In genomic region chr13:102779426-102780159, GRCh38 we compare ENCODE assay signal across 10 cellular contexts. TPM values are rescaled to one million over a fixed set of nuclear protein-coding genes. Genes with fewer than 3 reads are reported as not detected.
DNase-seq lines count a peak whose midpoint lies in the region; ATAC-seq and TF ChIP-seq lines count a peak whose summit lies in the region.
"Had no signal": no experiment of that assay in that cellular context is flagged by ENCODE, and none has a peak within 500 bp of the region (broad histone marks: within the 10 kb centered on the region; RNA-seq: fewer than 3 reads in every experiment).

No MANE protein-coding gene starts in this region.

- no peak overlapping the region for H3K27ac ChIP-seq in prostate gland
- H3K27ac ChIP-seq: SK-N-MC had no signal

- H3K36me3 ChIP-seq in prostate gland = no peaks in the 10 kb centered on the region

- peaks cover 19% of the 10 kb centered on the region for H3K36me3 Mint-ChIP-seq in activated CD4-positive, alpha-beta T cell treated with anti-CD3 and anti-CD28 coated beads for 36 hours (ENCODE audit: low read depth)

- peaks cover 6% of the 10 kb centered on the region for H3K9me3 Mint-ChIP-seq in activated CD4-positive, alpha-beta T cell treated with anti-CD3 and anti-CD28 coated beads for 36 hours (ENCODE audit: low read depth)

- no peaks in the 10 kb centered on the region for H3K27me3 Mint-ChIP-seq in activated CD4-positive, alpha-beta T cell treated with anti-CD3 and anti-CD28 coated beads for 36 hours

- H3K4me1 Mint-ChIP-seq in activated CD4-positive, alpha-beta T cell treated with anti-CD3 and anti-CD28 coated beads for 36 hours = peaks cover 30% of the 10 kb centered on the region

- POLR2A ChIA-PET in activated CD4-positive, alpha-beta T cell treated with anti-CD3 and anti-CD28 coated beads for 36 hours (lab: Charles Lee) = no interaction called here

- no peaks in the 10 kb centered on the region for H3K9me3 ChIP-seq in prostate gland

- H3K27ac Mint-ChIP-seq in activated CD4-positive, alpha-beta T cell treated with anti-CD3 and anti-CD28 coated beads for 36 hours = peak overlapping the region; percentile 90

- TF ChIP-seq POLR2A in prostate gland (IDR thresholded peaks at IDR 0.05) = no peak

- H3K27me3 ChIP-seq in prostate gland (replicated peaks; ENCODE audit: insufficient read depth) = no peaks in the 10 kb centered on the region

- WGBS in prostate gland = 77% methylated on average over 5 of the region's 5 CpGs

- intact Hi-C loops in activated CD4-positive, alpha-beta T cell treated with anti-CD3 and anti-CD28 coated beads for 36 hours (cut with DNase I, micrococcal nuclease) = loop anchor here (1.0 to 10.0 kb wide), 2 partner anchors 19 to 385 kb away; partner anchors contain the start of gene POGLUT2 (in 1 of the 2)
- intact Hi-C loops in prostate gland (cut with DNase I) = no loop called here

- no peak for TF ChIP-seq CTCF in GM10266 (IDR thresholded peaks at IDR 0.05; ENCODE audit: control insufficient read depth, insufficient read depth, low read depth, missing control alignments)
- TF ChIP-seq CTCF in prostate gland (IDR thresholded peaks at IDR 0.05) = no peak

- H3K4me3 Mint-ChIP-seq in activated CD4-positive, alpha-beta T cell treated with anti-CD3 and anti-CD28 coated beads for 36 hours = peak overlapping the region; percentile 30

- ATAC-seq in activated CD4-positive, alpha-beta T cell treated with anti-CD3 and anti-CD28 coated beads for 36 hours = peak; percentile 87
- ATAC-seq in HG03378 (IDR thresholded peaks at IDR 0.05; ENCODE audit: unreplicated experiment) = peak; percentile 53
- ATAC-seq in GM19455 (IDR thresholded peaks at IDR 0.05; ENCODE audit: unreplicated experiment) = no peak
- ATAC-seq: esophagus mucosa had no signal

- no peaks in the 10 kb centered on the region for H3K4me1 ChIP-seq in prostate gland (replicated peaks)

- no peak overlapping the region for H3K4me3 ChIP-seq in prostate gland
- H3K4me3 ChIP-seq: SK-N-MC had no signal

- DNase-seq in activated CD4-positive, alpha-beta T cell treated with anti-CD3 and anti-CD28 coated beads for 36 hours = peak; percentile 40
- DNase-seq in activated CD4-positive, alpha-beta T cell treated with anti-CD3 and anti-CD28 coated beads, Interleukin-2, amount 50 U/mL, for 4 hours = no peak
- DNase-seq in activated CD4-positive, alpha-beta T cell treated with anti-CD3 and anti-CD28 coated beads, Interleukin-2, amount 50 U/mL, for 48 hours = peak; percentile 21 to 48
- peak; percentile 42 for DNase-seq in stimulated activated CD4-positive, alpha-beta T cell treated with anti-CD3 and anti-CD28 coated beads, Interleukin-4, amount 100 ng/mL, for 24 hours
- DNase-seq in GM10266 (ENCODE audit: extremely low spot score) = no peak
- no peak for DNase-seq in prostate gland (ENCODE audit: low spot score)

- CTCF ChIA-PET in activated CD4-positive, alpha-beta T cell treated with anti-CD3 and anti-CD28 coated beads for 36 hours (lab: Charles Lee) = interaction anchor here (1.0 kb wide), 1 partner anchor 20 kb away, joined by 3 read pairs; no protein-coding TSS in a partner anchor

RNA-seq across cellular contexts. Expression of gene TEX30, which starts 6.0 kb away (rescaled TPM):
- 10 to 100 TPM; 21.5 to 25.8 TPM for total RNA-seq in activated CD4-positive, alpha-beta T cell treated with anti-CD3 and anti-CD28 coated beads for 36 hours
- total RNA-seq in prostate gland = 10 to 100 TPM in 1 of 2 donors, 1 to 10 TPM in 1; 3.6 to 22.2 TPM

RNA-seq across cellular contexts. Expression of gene POGLUT2, which starts 19.2 kb away (rescaled TPM):
- 1 to 10 TPM; 3.3 to 3.7 TPM for total RNA-seq in activated CD4-positive, alpha-beta T cell treated with anti-CD3 and anti-CD28 coated beads for 36 hours
- total RNA-seq in prostate gland = 1 to 10 TPM; 3.9 to 4.0 TPM

RNA-seq across cellular contexts. Expression of gene BIVM, which starts 19.3 kb away (rescaled TPM):
- 10 to 100 TPM in 1 of 2 experiments, 1 to 10 TPM in 1; 9.7 to 11.6 TPM for total RNA-seq in activated CD4-positive, alpha-beta T cell treated with anti-CD3 and anti-CD28 coated beads for 36 hours
- 10 to 100 TPM; 16.2 to 22.0 TPM for total RNA-seq in prostate gland

Comparison
In these comparisons a context has a peak if more than half of its experiments do, and no peak if none do; other contexts are left out.
1. DNase-seq: peak in activated CD4-positive, alpha-beta T cell treated with anti-CD3 and anti-CD28 coated beads for 36 hours (single experiment), activated CD4-positive, alpha-beta T cell treated with anti-CD3 and anti-CD28 coated beads, Interleukin-2, amount 50 U/mL, for 48 hours (2 of 2) and stimulated activated CD4-positive, alpha-beta T cell treated with anti-CD3 and anti-CD28 coated beads, Interleukin-4, amount 100 ng/mL, for 24 hours (single experiment); none in activated CD4-positive, alpha-beta T cell treated with anti-CD3 and anti-CD28 coated beads, Interleukin-2, amount 50 U/mL, for 4 hours (0 of 2), GM10266 (single experiment) and prostate gland (single experiment).